ENCODE assay signal across 8 cellular contexts in the genomic region with DNA sequence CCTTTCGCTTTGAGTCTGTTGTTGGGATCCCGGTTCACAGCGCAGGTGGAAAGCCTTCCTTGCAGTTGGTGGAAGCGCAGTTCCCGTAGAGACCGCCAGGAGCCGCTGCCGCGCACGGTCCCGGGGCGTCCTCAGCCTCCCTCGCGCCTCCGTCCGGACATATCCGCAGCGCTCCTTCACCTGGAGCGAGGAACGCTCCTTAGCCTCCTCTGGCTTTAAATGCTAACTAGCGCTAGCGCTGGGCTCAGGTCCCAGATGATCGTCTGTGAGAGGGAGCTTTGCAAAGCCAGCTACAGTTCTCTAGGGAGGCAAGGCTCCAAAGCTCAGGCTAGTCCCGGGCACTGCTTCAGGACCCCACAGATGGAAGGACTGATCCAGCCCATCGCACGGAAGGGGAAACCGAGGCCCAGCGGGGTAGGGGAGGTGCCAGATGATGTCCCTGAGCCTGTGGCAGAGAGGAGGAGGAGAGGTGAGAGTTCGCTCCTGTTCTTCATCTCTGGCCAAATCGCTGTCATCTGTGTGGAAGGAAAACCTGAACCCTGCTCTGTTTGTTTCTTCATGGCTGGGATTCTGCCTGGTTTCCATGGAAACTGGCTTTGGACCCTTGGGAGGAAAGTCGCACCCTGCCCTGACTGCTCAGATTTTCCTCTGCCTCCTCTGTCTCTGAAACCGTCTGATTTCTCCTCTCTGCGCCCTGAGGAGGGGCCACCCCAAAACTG.
DNase-seq lines count a peak whose midpoint lies in the region; ATAC-seq and TF ChIP-seq lines count a peak whose summit lies in the region.

No MANE protein-coding gene starts in this region.

- TF ChIP-seq CTCF in GM12864 (IDR thresholded peaks at IDR 0.05; ENCODE audit: low read depth, low read length, missing control alignments): peak; percentile 100
- peak; percentile 85 for TF ChIP-seq CTCF in HEK293 (tag by site-specific recombination; IDR thresholded peaks at IDR 0.05)
- peak; percentile 90 for TF ChIP-seq CTCF in NB4 (IDR thresholded peaks at IDR 0.05; ENCODE audit: low read depth, low read length)

- no peak for TF ChIP-seq POLR2A in NB4 (IDR thresholded peaks at IDR 0.05; ENCODE audit: extremely low read depth, insufficient read length)

- no peak overlapping the region for H3K27ac ChIP-seq in HEK293 (ENCODE audit: extremely low read depth, low read depth, low read length)

- ATAC-seq in HG03565 (IDR thresholded peaks at IDR 0.05; ENCODE audit: unreplicated experiment): no peak

- DNase-seq in GM12864 (ENCODE audit: low read depth) (no peak), NB4 (ENCODE audit: low read depth) (peak; percentile 72), T-helper 1 cell (peak; percentile 53 to 75 (median 62)), amniotic epithelial cell (ENCODE audit: low read depth) (peak; percentile 48), hippocampal formation (lab: John Stamatoyannopoulos, UW) (peak; percentile 28 to 71), retina (peak; percentile 90)

- no peaks in the 10 kb centered on the region for H3K36me3 ChIP-seq in HEK293 (ENCODE audit: control insufficient read depth in 2 of 2, insufficient read depth in 1 of 2, low read length in 2 of 2)

- H3K4me1 ChIP-seq in HEK293 (ENCODE audit: control insufficient read depth, insufficient read depth, low read length): no peaks in the 10 kb centered on the region

- POLR2A ChIA-PET in HEK293 (lab: Yijun Ruan, JAX): no interaction called here

- H3K4me3 ChIP-seq in GM12864 (ENCODE audit: low read depth, low read length) (no peak overlapping the region), HEK293 (ENCODE audit: low read depth, low read length) (no peak overlapping the region), NB4 (ENCODE audit: low read depth, low read length) (no peak overlapping the region)

- H3K9me3 ChIP-seq in HEK293 (ENCODE audit: control insufficient read depth, insufficient read depth, low read depth, low read length): no peaks in the 10 kb centered on the region

- CTCF ChIA-PET in HEK293 (lab: Yijun Ruan, JAX): interaction anchor here (0.6 to 5.5 kb wide), 30 partner anchors 9 to 1243 kb away, joined by 3 to 51 read pairs (median 4); a partner anchor contains a TSS

TF ChIP-seq in HEK293, 187 proteins besides CTCF, POLR2A, EP300 and RAD21:
- TF ChIP-seq ZNF624 (tag by site-specific recombination; IDR thresholded peaks at IDR 0.05) (no peak), RBAK (tag by site-specific recombination; IDR thresholded peaks at IDR 0.05) (no peak), KLF10 (tag by site-specific recombination; IDR thresholded peaks at IDR 0.05) (no peak), ZNF2 (tag by site-specific recombination; IDR thresholded peaks at IDR 0.05) (peak; percentile 61; the same call in 1 of the 2 replicates), ZNF10 (tag by site-specific recombination; IDR thresholded peaks at IDR 0.05) (peak; percentile 74), ZNF654 (tag by site-specific recombination; IDR thresholded peaks at IDR 0.05; ENCODE audit: low read depth) (peak; percentile 26), KLF7 (tag by site-specific recombination; IDR thresholded peaks at IDR 0.05; ENCODE audit: borderline replicate concordance) (no peak), ZNF561 (tag by site-specific recombination; IDR thresholded peaks at IDR 0.05; ENCODE audit: borderline replicate concordance) (no peak), KLF8 (tag by site-specific recombination; IDR thresholded peaks at IDR 0.05) (no peak), IKZF3 (tag by site-specific recombination; IDR thresholded peaks at IDR 0.05) (peak; percentile 81), REPIN1 (tag by site-specific recombination; IDR thresholded peaks at IDR 0.05; ENCODE audit: low read depth) (no peak), ZNF660 (tag by site-specific recombination; IDR thresholded peaks at IDR 0.05) (0 out of 2 replicates have a peak, but pooled peaks have one; percentile 53), ZNF248 (tag by site-specific recombination; IDR thresholded peaks at IDR 0.05) (no peak), OVOL3 (tag by site-specific recombination; IDR thresholded peaks at IDR 0.05) (no peak), ZNF404 (tag by site-specific recombination; IDR thresholded peaks at IDR 0.05) (no peak), ZNF777 (tag by site-specific recombination; IDR thresholded peaks at IDR 0.05; ENCODE audit: borderline replicate concordance) (no peak), ZNF501 (tag by site-specific recombination; IDR thresholded peaks at IDR 0.05) (no peak), SETDB1 (IDR thresholded peaks at IDR 0.05; ENCODE audit: insufficient read length, low read length) (no peak), ZNF239 (tag by site-specific recombination; IDR thresholded peaks at IDR 0.05) (no peak), ZIC2 (tag by site-specific recombination; IDR thresholded peaks at IDR 0.05) (no peak), ZBTB17 (tag by site-specific recombination; IDR thresholded peaks at IDR 0.05) (peak; percentile 64), KLF9 (tag by site-specific recombination; IDR thresholded peaks at IDR 0.05; ENCODE audit: low read depth) (no peak), KLF1 (tag by site-specific recombination; IDR thresholded peaks at IDR 0.05) (no peak), ZNF335 (tag by site-specific recombination; conservative IDR thresholded peaks at IDR 0.05) (0 out of 2 replicates have a peak, but pooled peaks have one; percentile 24), GFI1B (tag by site-specific recombination; IDR thresholded peaks at IDR 0.05) (no peak)
- TF ChIP-seq, protein P1, sequence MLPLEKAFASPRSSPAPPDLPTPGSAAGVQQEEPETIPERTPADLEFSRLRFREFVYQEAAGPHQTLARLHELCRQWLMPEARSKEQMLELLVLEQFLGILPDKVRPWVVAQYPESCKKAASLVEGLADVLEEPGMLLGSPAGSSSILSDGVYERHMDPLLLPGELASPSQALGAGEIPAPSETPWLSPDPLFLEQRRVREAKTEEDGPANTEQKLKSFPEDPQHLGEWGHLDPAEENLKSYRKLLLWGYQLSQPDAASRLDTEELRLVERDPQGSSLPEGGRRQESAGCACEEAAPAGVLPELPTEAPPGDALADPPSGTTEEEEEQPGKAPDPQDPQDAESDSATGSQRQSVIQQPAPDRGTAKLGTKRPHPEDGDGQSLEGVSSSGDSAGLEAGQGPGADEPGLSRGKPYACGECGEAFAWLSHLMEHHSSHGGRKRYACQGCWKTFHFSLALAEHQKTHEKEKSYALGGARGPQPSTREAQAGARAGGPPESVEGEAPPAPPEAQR (tag by site-specific recombination; IDR thresholded peaks at IDR 0.05): no peak
- TF ChIP-seq, protein P2, sequence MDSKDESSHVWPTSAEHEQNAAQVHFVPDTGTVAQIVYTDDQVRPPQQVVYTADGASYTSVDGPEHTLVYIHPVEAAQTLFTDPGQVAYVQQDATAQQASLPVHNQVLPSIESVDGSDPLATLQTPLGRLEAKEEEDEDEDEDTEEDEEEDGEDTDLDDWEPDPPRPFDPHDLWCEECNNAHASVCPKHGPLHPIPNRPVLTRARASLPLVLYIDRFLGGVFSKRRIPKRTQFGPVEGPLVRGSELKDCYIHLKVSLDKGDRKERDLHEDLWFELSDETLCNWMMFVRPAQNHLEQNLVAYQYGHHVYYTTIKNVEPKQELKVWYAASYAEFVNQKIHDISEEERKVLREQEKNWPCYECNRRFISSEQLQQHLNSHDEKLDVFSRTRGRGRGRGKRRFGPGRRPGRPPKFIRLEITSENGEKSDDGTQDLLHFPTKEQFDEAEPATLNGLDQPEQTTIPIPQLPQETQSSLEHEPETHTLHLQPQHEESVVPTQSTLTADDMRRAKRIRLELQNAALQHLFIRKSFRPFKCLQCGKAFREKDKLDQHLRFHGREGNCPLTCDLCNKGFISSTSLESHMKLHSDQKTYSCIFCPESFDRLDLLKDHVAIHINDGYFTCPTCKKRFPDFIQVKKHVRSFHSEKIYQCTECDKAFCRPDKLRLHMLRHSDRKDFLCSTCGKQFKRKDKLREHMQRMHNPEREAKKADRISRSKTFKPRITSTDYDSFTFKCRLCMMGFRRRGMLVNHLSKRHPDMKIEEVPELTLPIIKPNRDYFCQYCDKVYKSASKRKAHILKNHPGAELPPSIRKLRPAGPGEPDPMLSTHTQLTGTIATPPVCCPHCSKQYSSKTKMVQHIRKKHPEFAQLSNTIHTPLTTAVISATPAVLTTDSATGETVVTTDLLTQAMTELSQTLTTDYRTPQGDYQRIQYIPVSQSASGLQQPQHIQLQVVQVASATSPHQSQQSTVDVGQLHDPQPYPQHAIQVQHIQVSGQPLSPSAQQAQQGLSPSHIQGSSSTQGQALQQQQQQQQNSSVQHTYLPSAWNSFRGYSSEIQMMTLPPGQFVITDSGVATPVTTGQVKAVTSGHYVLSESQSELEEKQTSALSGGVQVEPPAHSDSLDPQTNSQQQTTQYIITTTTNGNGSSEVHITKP (tag by site-specific recombination; IDR thresholded peaks at IDR 0.05): peak; percentile 5; the same call in 1 of the 2 replicates
- TF ChIP-seq, protein P3, sequence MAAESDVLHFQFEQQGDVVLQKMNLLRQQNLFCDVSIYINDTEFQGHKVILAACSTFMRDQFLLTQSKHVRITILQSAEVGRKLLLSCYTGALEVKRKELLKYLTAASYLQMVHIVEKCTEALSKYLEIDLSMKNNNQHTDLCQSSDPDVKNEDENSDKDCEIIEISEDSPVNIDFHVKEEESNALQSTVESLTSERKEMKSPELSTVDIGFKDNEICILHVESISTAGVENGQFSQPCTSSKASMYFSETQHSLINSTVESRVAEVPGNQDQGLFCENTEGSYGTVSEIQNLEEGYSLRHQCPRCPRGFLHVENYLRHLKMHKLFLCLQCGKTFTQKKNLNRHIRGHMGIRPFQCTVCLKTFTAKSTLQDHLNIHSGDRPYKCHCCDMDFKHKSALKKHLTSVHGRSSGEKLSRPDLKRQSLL (tag by site-specific recombination; IDR thresholded peaks at IDR 0.05): peak; percentile 81
- TF ChIP-seq, protein P4, sequence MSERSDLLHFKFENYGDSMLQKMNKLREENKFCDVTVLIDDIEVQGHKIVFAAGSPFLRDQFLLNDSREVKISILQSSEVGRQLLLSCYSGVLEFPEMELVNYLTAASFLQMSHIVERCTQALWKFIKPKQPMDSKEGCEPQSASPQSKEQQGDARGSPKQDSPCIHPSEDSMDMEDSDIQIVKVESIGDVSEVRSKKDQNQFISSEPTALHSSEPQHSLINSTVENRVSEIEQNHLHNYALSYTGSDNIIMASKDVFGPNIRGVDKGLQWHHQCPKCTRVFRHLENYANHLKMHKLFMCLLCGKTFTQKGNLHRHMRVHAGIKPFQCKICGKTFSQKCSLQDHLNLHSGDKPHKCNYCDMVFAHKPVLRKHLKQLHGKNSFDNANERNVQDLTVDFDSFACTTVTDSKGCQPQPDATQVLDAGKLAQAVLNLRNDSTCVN (tag by site-specific recombination; optimal IDR thresholded peaks at IDR 0.05): peak; percentile 49
TF ChIP-seq in HEK293: peak in this region for 10.
